Comparison of ENCODE assay signal across 21 cellular contexts in genomic region chr2:233617476-233617875, GRCh38. TPM values are rescaled to one million over a fixed set of nuclear protein-coding genes. Genes with fewer than 3 reads are reported as not detected.
"Had no signal": no experiment of that assay in that cellular context is flagged by ENCODE, and none has a peak within 500 bp of the region (broad histone marks: within the 10 kb centered on the region; RNA-seq: fewer than 3 reads in every experiment).

Gene UGT1A8, plus strand, starts transcription at chr2:233617633. Its CDS starts 75 bp downstream, at chr2:233617708.

RNA-seq across cellular contexts. Expression of gene UGT1A8, which starts in this region (rescaled TPM):
- total RNA-seq: activated CD4-positive, alpha-beta memory T cell treated with anti-CD3 and anti-CD28 coated beads for 36 hours; activated CD4-positive, alpha-beta T cell treated with anti-CD3 and anti-CD28 coated beads for 36 hours; activated CD4-positive, alpha-beta T cell treated with anti-CD3 and anti-CD28 coated beads, Interleukin-2, amount 10 ng/mL, durations not matched to agents 24 days and 14 days; activated CD8-positive, alpha-beta memory T cell treated with anti-CD3 and anti-CD28 coated beads for 36 hours; activated CD8-positive, alpha-beta memory T cell treated with anti-CD3 and anti-CD28 coated beads, Interleukin-2, amount 10 ng/mL, durations not matched to agents 7 days and 5 days; activated CD8-positive, alpha-beta T cell treated with anti-CD3 and anti-CD28 coated beads, Interleukin-2, amount 10 ng/mL, durations not matched to agents 7 days and 5 days; activated naive CD4-positive, alpha-beta T cell treated with anti-CD3 and anti-CD28 coated beads for 36 hours; activated naive CD8-positive, alpha-beta T cell treated with anti-CD3 and anti-CD28 coated beads for 36 hours; activated T-helper 1 cell treated with anti-CD3 and anti-CD28 coated beads, Interleukin-12 subunit alpha, Interleukin-12 subunit beta, Interleukin-2, Interleukin-4 antibody, amounts not matched to agents 30 ng/mL and 10 ng/mL and 1 ng/mL, durations not matched to agents 14 hours and 24 hours and 36 hours; activated T-helper 2 cell treated with anti-CD3 and anti-CD28 coated beads, Interferon-gamma antibody, Interleukin-2, Interleukin-4, amounts not matched to agents 10 μg/mL and 5 μg/mL and 100 μg/mL, durations not matched to agents 14 hours and 24 hours and 36 hours; adrenal gland; aorta; body of pancreas; cardiac muscle cell; dorsolateral prefrontal cortex; endodermal cell; epithelial cell of proximal tubule; esophagus muscularis mucosa; gastroesophageal sphincter; glomerular endothelial cell; T-helper 1 cell treated with Interleukin-12 subunit alpha and Interleukin-12 subunit beta and Interleukin-4 antibody, amounts not matched to agents 30 ng/mL and 1 ng/mL, for 36 hours had no signal
- polyA plus RNA-seq: cardiac muscle cell had no signal
